Comparison of ENCODE assay signal across 15 cellular contexts in genomic region chr7:132390705-132391104, GRCh38.
DNase-seq lines count a peak whose midpoint lies in the region; ATAC-seq and TF ChIP-seq lines count a peak whose summit lies in the region.
"Had no signal": no experiment of that assay in that cellular context is flagged by ENCODE, and none has a peak within 500 bp of the region (broad histone marks: within the 10 kb centered on the region; RNA-seq: fewer than 3 reads in every experiment).

No MANE protein-coding gene starts in this region.

- H3K9ac ChIP-seq in SK-N-SH (no peak overlapping the region), smooth muscle cell (ENCODE audit: low read depth) (no peak overlapping the region)

- no peaks in the 10 kb centered on the region for H3K79me2 ChIP-seq in SK-N-SH (ENCODE audit: insufficient read depth)
- no peaks in the 10 kb centered on the region for H3K79me2 ChIP-seq in smooth muscle cell (ENCODE audit: low read depth)

- TF ChIP-seq CTCF in SK-N-SH (IDR thresholded peaks at IDR 0.05) (no peak), fibroblast of pulmonary artery (IDR thresholded peaks at IDR 0.05; ENCODE audit: low read length, missing control alignments) (no peak), smooth muscle cell (IDR thresholded peaks at IDR 0.05; ENCODE audit: borderline replicate concordance, insufficient read depth, poor library complexity, severe bottlenecking) (no peak)

- no peak for ATAC-seq in HG03139 (IDR thresholded peaks at IDR 0.05; ENCODE audit: unreplicated experiment)
- no peak for ATAC-seq in HG03135 (IDR thresholded peaks at IDR 0.05; ENCODE audit: unreplicated experiment)
- ATAC-seq: stimulated activated effector memory CD8-positive, alpha-beta T cell treated with anti-CD3 and anti-CD28 coated beads, Interleukin-12 subunit alpha, Interleukin-12 subunit beta, amount 100 ng/mL, for 72 hours had no signal

- H3K36me3 ChIP-seq in SK-N-SH (replicated peaks in 1 of 2; ENCODE audit: control insufficient read depth in 1 of 2, insufficient read depth in 2 of 2, low read length in 1 of 2) (no peaks in the 10 kb centered on the region), smooth muscle cell (ENCODE audit: low read depth) (no peaks in the 10 kb centered on the region)

- CTCF ChIA-PET in SK-N-SH (lab: Yijun Ruan, JAX): interaction anchor here (2.8 to 8.8 kb wide), 2 partner anchors 72 to 189 kb away, joined by 9 to 121 read pairs; partner anchors contain the start of gene PLXNA4

- H3K9me3 ChIP-seq in SK-N-SH: no peaks in the 10 kb centered on the region
- no peaks in the 10 kb centered on the region for H3K9me3 ChIP-seq in smooth muscle cell (replicated peaks; ENCODE audit: low read depth)

- POLR2A ChIA-PET in SK-N-SH (lab: Yijun Ruan, JAX): no interaction called here

- peak overlapping the region in 1 of 2 experiments; percentile 67; a peak in 2 of 4 replicates for H3K27ac ChIP-seq in SK-N-SH (ENCODE audit: low read depth in 2 of 2, low read length in 1 of 2)
- peak overlapping the region; percentile 80 for H3K27ac ChIP-seq in smooth muscle cell (ENCODE audit: low read depth)
- H3K27ac ChIP-seq: RWPE1 had no signal

- H3K9me2 ChIP-seq in SK-N-SH: no peaks in the 10 kb centered on the region

- peak overlapping the region; percentile 32; the same call in 1 of the 2 replicates for H3K4me2 ChIP-seq in SK-N-SH
- no peak overlapping the region for H3K4me2 ChIP-seq in smooth muscle cell

- H3F3A ChIP-seq in SK-N-SH (replicated peaks; ENCODE audit: insufficient read depth): no peaks in the 10 kb centered on the region
- no peaks in the 10 kb centered on the region for H3F3A ChIP-seq in smooth muscle cell (ENCODE audit: low read depth)

- H3K27me3 ChIP-seq in SK-N-SH (ENCODE audit: insufficient read depth) (no peaks in the 10 kb centered on the region), smooth muscle cell (ENCODE audit: low read depth) (no peaks in the 10 kb centered on the region)

- TF ChIP-seq EP300 in SK-N-SH (IDR thresholded peaks at IDR 0.05; ENCODE audit: borderline replicate concordance in 1 of 2, low read depth in 1 of 2, low read length in 1 of 2): peak in 1 of 2 experiments; percentile 37; a peak in 1 of 4 replicates

- H4K20me1 ChIP-seq in SK-N-SH (ENCODE audit: insufficient read depth): no peaks in the 10 kb centered on the region
- no peaks in the 10 kb centered on the region for H4K20me1 ChIP-seq in smooth muscle cell (ENCODE audit: low read depth)

- no peak for TF ChIP-seq RAD21 in SK-N-SH (IDR thresholded peaks at IDR 0.05; ENCODE audit: low read length)

- WGBS in SK-N-SH (ENCODE audit: low lambda C conversion rate): 14% methylated on average over 3 of the region's 3 CpGs
- WGBS in smooth muscle cell (ENCODE audit: low lambda C conversion rate): 22% methylated on average over 3 of the region's 3 CpGs

- DNase-seq in GDM1 (lab: John Stamatoyannopoulos, UW): peak; percentile 22
- no peak for DNase-seq in SK-N-SH
- DNase-seq in fibroblast of pulmonary artery (ENCODE audit: low read depth): peak; percentile 42
- no peak for DNase-seq in smooth muscle cell (lab: John Stamatoyannopoulos, UW; ENCODE audit: unreplicated experiment)
- DNase-seq in NK-92 (lab: John Stamatoyannopoulos, UW; ENCODE audit: unreplicated experiment): no peak
- DNase-seq in cerebellar cortex (ENCODE audit: low spot score): no peak
- DNase-seq: activated CD4-positive, alpha-beta memory T cell treated with anti-CD3 and anti-CD28 coated beads for 36 hours; activated gamma-delta T cell treated with Interleukin-2 at 50 U/mL for 16 hours; NCI-H1092; NCI-H446; stimulated activated CD4-positive, alpha-beta T cell treated with anti-CD3 and anti-CD28 coated beads, Interleukin-2, amount 100 ng/mL, for 48 hours had no signal

- no peak overlapping the region for H3K4me3 ChIP-seq in SK-N-SH (ENCODE audit: low read depth in 2 of 2, low read length in 1 of 2)
- no peak overlapping the region for H3K4me3 ChIP-seq in fibroblast of pulmonary artery (replicated peaks; ENCODE audit: low read depth, low read length)
- H3K4me3 ChIP-seq in smooth muscle cell: no peak overlapping the region

- H3K4me1 ChIP-seq in SK-N-SH (ENCODE audit: control insufficient read depth in 1 of 2, insufficient read depth in 2 of 2, low read depth in 1 of 2, low read length in 1 of 2): peaks cover 0 to 59% of the 10 kb centered on the region in 2 experiments; a peak in 2 of 4 replicates
- H3K4me1 ChIP-seq in smooth muscle cell (ENCODE audit: low read depth): no peaks in the 10 kb centered on the region

- H2AFZ ChIP-seq in SK-N-SH (ENCODE audit: low read depth): no peak overlapping the region
- H2AFZ ChIP-seq in smooth muscle cell (ENCODE audit: low read depth): no peak overlapping the region

TF ChIP-seq in SK-N-SH, 30 proteins besides CTCF, POLR2A, EP300 and RAD21:
- peak; percentile 37; the same call in 1 of the 2 replicates for TF ChIP-seq NFIC (IDR thresholded peaks at IDR 0.05; ENCODE audit: borderline replicate concordance)
- TF ChIP-seq FOXJ3 (CRISPR knock-in tag; IDR thresholded peaks at IDR 0.05): no peak
- no peak for TF ChIP-seq YY1 (IDR thresholded peaks at IDR 0.05; ENCODE audit: low read depth)
- peak; percentile 80 for TF ChIP-seq FOSL2 (IDR thresholded peaks at IDR 0.05; ENCODE audit: borderline replicate concordance, low read depth)
- TF ChIP-seq, protein P1, sequence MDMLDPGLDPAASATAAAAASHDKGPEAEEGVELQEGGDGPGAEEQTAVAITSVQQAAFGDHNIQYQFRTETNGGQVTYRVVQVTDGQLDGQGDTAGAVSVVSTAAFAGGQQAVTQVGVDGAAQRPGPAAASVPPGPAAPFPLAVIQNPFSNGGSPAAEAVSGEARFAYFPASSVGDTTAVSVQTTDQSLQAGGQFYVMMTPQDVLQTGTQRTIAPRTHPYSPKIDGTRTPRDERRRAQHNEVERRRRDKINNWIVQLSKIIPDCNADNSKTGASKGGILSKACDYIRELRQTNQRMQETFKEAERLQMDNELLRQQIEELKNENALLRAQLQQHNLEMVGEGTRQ (IDR thresholded peaks at IDR 0.05; ENCODE audit: borderline replicate concordance, low read depth, low read length): no peak
- 0 out of 2 replicates have a peak, but pooled peaks have one; percentile 21 for TF ChIP-seq REST (IDR thresholded peaks at IDR 0.05; ENCODE audit: low read depth, low read length)
- peak; percentile 80 for TF ChIP-seq JUND (IDR thresholded peaks at IDR 0.05)
- peak; percentile 62 for TF ChIP-seq TCF12 (IDR thresholded peaks at IDR 0.05)
- TF ChIP-seq, protein P2, sequence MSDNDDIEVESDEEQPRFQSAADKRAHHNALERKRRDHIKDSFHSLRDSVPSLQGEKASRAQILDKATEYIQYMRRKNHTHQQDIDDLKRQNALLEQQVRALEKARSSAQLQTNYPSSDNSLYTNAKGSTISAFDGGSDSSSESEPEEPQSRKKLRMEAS (IDR thresholded peaks at IDR 0.05; ENCODE audit: low read depth): 0 out of 2 replicates have a peak, but pooled peaks have one; percentile 30
- peak; percentile 43; the same call in 1 of the 2 replicates for TF ChIP-seq TEAD4 (IDR thresholded peaks at IDR 0.05; ENCODE audit: borderline replicate concordance, insufficient read depth)
- peak; percentile 70; the same call in 1 of the 2 replicates for TF ChIP-seq PBX3 (IDR thresholded peaks at IDR 0.05)

Comparison
In these comparisons a context has a peak if more than half of its experiments do, and no peak if none do; other contexts are left out.
1. DNase-seq: peak in GDM1 (single experiment) and fibroblast of pulmonary artery (single experiment); none in SK-N-SH (single experiment), smooth muscle cell (single experiment), NK-92 (single experiment) and cerebellar cortex (single experiment).